Comparison of ENCODE assay signal across 13 cellular contexts in the genomic region with DNA sequence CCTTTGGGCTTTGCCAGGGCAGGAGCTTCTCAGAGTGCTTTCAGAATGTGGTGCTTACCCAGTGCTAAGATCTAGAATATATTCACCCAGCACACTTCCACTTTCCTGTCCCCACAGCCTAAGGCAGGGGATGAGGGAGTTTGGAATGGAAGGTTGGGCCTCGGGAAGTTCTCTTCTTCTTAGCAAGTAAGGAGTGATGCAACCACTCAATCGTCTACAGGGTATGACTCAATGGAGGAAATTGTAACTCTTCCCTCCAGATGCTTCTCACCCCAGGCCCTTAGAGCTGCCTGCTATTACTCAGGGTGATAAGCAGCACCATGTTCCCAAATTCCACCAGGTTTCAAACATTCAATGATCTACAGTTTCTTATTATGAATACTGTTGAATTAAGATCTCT. TPM values are rescaled to one million over a fixed set of nuclear protein-coding genes. Genes with fewer than 3 reads are reported as not detected.
DNase-seq lines count a peak whose midpoint lies in the region; ATAC-seq and TF ChIP-seq lines count a peak whose summit lies in the region.
"Had no signal": no experiment of that assay in that cellular context is flagged by ENCODE, and none has a peak within 500 bp of the region (broad histone marks: within the 10 kb centered on the region; RNA-seq: fewer than 3 reads in every experiment).

No MANE protein-coding gene starts in this region.

- no peak overlapping the region for H3K4me3 Mint-ChIP-seq in MCF 10A (ENCODE audit: unreplicated experiment)
- H3K4me3 Mint-ChIP-seq: activated naive CD4-positive, alpha-beta T cell treated with anti-CD3 and anti-CD28 coated beads, Interleukin-2, amount 50 U/mL, for 24 hours had no signal

- no peak for TF ChIP-seq POLR2A in breast epithelium (IDR thresholded peaks at IDR 0.05)

- no peaks in the 10 kb centered on the region for H3K4me1 ChIP-seq in breast epithelium
- H3K4me1 ChIP-seq: right atrium auricular region had no signal

- TF ChIP-seq CTCF in MCF 10A (IDR thresholded peaks at IDR 0.05; ENCODE audit: unreplicated experiment) (no peak), breast epithelium (IDR thresholded peaks at IDR 0.05) (no peak), fibroblast of the aortic adventitia (IDR thresholded peaks at IDR 0.05; ENCODE audit: insufficient read depth, low read length) (no peak)

- H3K36me3 ChIP-seq in breast epithelium, result no peaks in the 10 kb centered on the region
- H3K36me3 ChIP-seq: right atrium auricular region had no signal

- H3K9me3 ChIP-seq in breast epithelium, result no peaks in the 10 kb centered on the region
- H3K9me3 ChIP-seq: right atrium auricular region had no signal

- POLR2A ChIA-PET in MCF 10A (lab: Yijun Ruan, JAX), result interaction anchor here (1.3 kb wide), 1 partner anchor 17 kb away, joined by 3 read pairs; no protein-coding TSS in a partner anchor

- CTCF ChIA-PET in MCF 10A (lab: Yijun Ruan, JAX), result interaction anchor here (0.8 to 1.0 kb wide), 2 partner anchors 19 to 493 kb away, joined by 3 read pairs; no protein-coding TSS in a partner anchor

- H3K4me3 ChIP-seq in breast epithelium, result no peak overlapping the region
- no peak overlapping the region for H3K4me3 ChIP-seq in fibroblast of the aortic adventitia (ENCODE audit: low read depth, low read length)
- H3K4me3 ChIP-seq: right atrium auricular region had no signal

- BruUV-seq in MCF 10A (replicated peaks; lab: Mats Ljungman, UMichigan), result no TSS peak

- no peaks in the 10 kb centered on the region for H3K27me3 Mint-ChIP-seq in MCF 10A (ENCODE audit: insufficient read depth, unreplicated experiment)

- H3K4me1 Mint-ChIP-seq in MCF 10A (ENCODE audit: insufficient read depth, unreplicated experiment), result peaks cover 6% of the 10 kb centered on the region
- H3K4me1 Mint-ChIP-seq: activated naive CD4-positive, alpha-beta T cell treated with anti-CD3 and anti-CD28 coated beads, Interleukin-2, amount 50 U/mL, for 24 hours had no signal

- H3K27me3 ChIP-seq in breast epithelium, result no peaks in the 10 kb centered on the region
- H3K27me3 ChIP-seq: right atrium auricular region had no signal

- H3K9me3 Mint-ChIP-seq in MCF 10A (ENCODE audit: unreplicated experiment), result no peaks in the 10 kb centered on the region
- H3K9me3 Mint-ChIP-seq: activated naive CD4-positive, alpha-beta T cell treated with anti-CD3 and anti-CD28 coated beads, Interleukin-2, amount 50 U/mL, for 24 hours had no signal

- H3K27ac Mint-ChIP-seq in MCF 10A (ENCODE audit: low read depth, unreplicated experiment), result no peak overlapping the region
- H3K27ac Mint-ChIP-seq: activated naive CD4-positive, alpha-beta T cell treated with anti-CD3 and anti-CD28 coated beads, Interleukin-2, amount 50 U/mL, for 24 hours had no signal

- ATAC-seq in GM18867 (IDR thresholded peaks at IDR 0.05; ENCODE audit: unreplicated experiment), result no peak
- ATAC-seq in GM21515 (IDR thresholded peaks at IDR 0.05; ENCODE audit: unreplicated experiment), result no peak

- intact Hi-C loops in MCF 10A (cut with micrococcal nuclease), result no loop called here
- intact Hi-C loops in breast epithelium (cut with DNase I; ENCODE audit: low total_unique reads), result no loop called here

- peak; percentile 67 for DNase-seq in MCF 10A (ENCODE audit: unreplicated experiment)
- DNase-seq in breast epithelium (ENCODE audit: low spot score in 2 of 2), result no peak
- peak; percentile 72 for DNase-seq in SKM-1 (lab: John Stamatoyannopoulos, UW; ENCODE audit: unreplicated experiment)
- peak; percentile 56 for DNase-seq in fibroblast of the aortic adventitia (ENCODE audit: low read depth)
- no peak for DNase-seq in DMS 273 (lab: John Stamatoyannopoulos, UW; ENCODE audit: unreplicated experiment)
- no peak for DNase-seq in foreskin melanocyte
- DNase-seq: effector memory CD4-positive, alpha-beta T cell; NCI-H2029 treated with DMSO at 0.1 percent for 48 hours had no signal

- H3K27ac ChIP-seq in breast epithelium, result no peak overlapping the region
- H3K27ac ChIP-seq: right atrium auricular region had no signal

- no peaks in the 10 kb centered on the region for H3K36me3 Mint-ChIP-seq in MCF 10A (ENCODE audit: insufficient read depth, unreplicated experiment)
- H3K36me3 Mint-ChIP-seq: activated naive CD4-positive, alpha-beta T cell treated with anti-CD3 and anti-CD28 coated beads, Interleukin-2, amount 50 U/mL, for 24 hours had no signal

RNA-seq across cellular contexts. Expression of a gene that starts 30.8 kb away (rescaled TPM):
- 19.5 and 21.8 TPM in 2 replicates for total RNA-seq in MCF 10A (2022)
- total RNA-seq in breast epithelium, result 10 to 100 TPM; 19.3 to 25.6 (median 25.6) TPM
- 18.2 and 22.5 TPM in 2 replicates for total RNA-seq in fibroblast of the aortic adventitia (ENCODE audit: low replicate concordance)

RNA-seq across cellular contexts. Expression of a gene that starts 46.6 kb away (rescaled TPM):
- total RNA-seq in MCF 10A (2022) (not detected in 2 replicates), breast epithelium (1 to 10 TPM in 2 of 3 donors, under 1 TPM in 1; 0.73 to 5.1 (median 2.3) TPM), fibroblast of the aortic adventitia (ENCODE audit: low replicate concordance) (6.4 TPM in 1 of 2 replicates, not detected in the other)
- total RNA-seq: T-helper 2 cell treated with Interferon-gamma antibody and Interleukin-4, amounts not matched to agents 100 ng/mL and 5 ng/mL, for 36 hours had no signal

Comparison
In these comparisons a context has a peak if more than half of its experiments do, and no peak if none do; other contexts are left out.
1. DNase-seq: peak in MCF 10A (single experiment), SKM-1 (single experiment) and fibroblast of the aortic adventitia (single experiment); none in breast epithelium (0 of 2), DMS 273 (single experiment) and foreskin melanocyte (single experiment).